In the genomic region with DNA sequence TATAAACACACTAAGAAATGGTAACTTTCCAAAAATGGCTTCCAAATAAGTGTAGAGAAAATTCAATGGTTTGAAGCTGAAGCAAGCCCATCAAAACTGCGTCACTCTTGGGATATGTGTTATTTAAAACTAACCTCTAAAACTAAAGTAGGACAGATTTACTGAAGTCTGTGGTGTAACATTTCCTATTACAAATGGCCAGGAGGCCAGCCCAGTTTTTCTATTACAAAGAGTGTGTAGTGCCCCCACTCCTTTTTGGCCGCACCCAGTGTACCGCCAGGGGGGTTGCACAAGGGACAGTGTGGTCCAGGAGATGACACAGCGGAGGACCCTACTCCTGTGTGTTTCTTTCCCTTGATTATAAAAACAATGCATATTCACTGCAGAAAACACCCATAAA, we compare ENCODE assay signal across 20 cellular contexts. TPM values are rescaled to one million over a fixed set of nuclear protein-coding genes. Genes with fewer than 3 reads are reported as not detected.
DNase-seq lines count a peak whose midpoint lies in the region; ATAC-seq and TF ChIP-seq lines count a peak whose summit lies in the region.
"Had no signal": no experiment of that assay in that cellular context is flagged by ENCODE, and none has a peak within 500 bp of the region (broad histone marks: within the 10 kb centered on the region; RNA-seq: fewer than 3 reads in every experiment).

No MANE protein-coding gene starts in this region.

- no peak for ATAC-seq in natural killer cell treated with Interleukin-12 subunit alpha and Interleukin-12 subunit beta and Interleukin-15 and Interleukin-18, amount 100 ng/mL, for 72 hours
- ATAC-seq in left lobe of liver: no peak
- ATAC-seq: activated CD4-positive, alpha-beta T cell treated with anti-CD3 and anti-CD28 coated beads for 36 hours; GM23338 had no signal

- H3K27me3 Mint-ChIP-seq in CD14-positive monocyte (ENCODE audit: low read depth in 3 of 3) (no peaks in the 10 kb centered on the region), HFFc6 (ENCODE audit: insufficient read depth) (no peaks in the 10 kb centered on the region)
- no peaks in the 10 kb centered on the region for H3K27me3 Mint-ChIP-seq in natural killer cell treated with Interleukin-12 subunit alpha and Interleukin-12 subunit beta and Interleukin-15 and Interleukin-18, amount 100 ng/mL, for 72 hours
- H3K27me3 Mint-ChIP-seq in activated CD4-positive, alpha-beta memory T cell treated with anti-CD3 and anti-CD28 coated beads for 36 hours: no peaks in the 10 kb centered on the region
- H3K27me3 Mint-ChIP-seq: activated CD4-positive, alpha-beta T cell treated with anti-CD3 and anti-CD28 coated beads for 36 hours; activated naive CD4-positive, alpha-beta T cell treated with anti-CD3 and anti-CD28 coated beads, Interleukin-2, amount 50 U/mL, for 24 hours had no signal

- H3K36me3 Mint-ChIP-seq in CD14-positive monocyte (peaks cover 2 to 13% of the 10 kb centered on the region in 2 donors), HFFc6 (ENCODE audit: low read depth) (peaks cover 32% of the 10 kb centered on the region)
- no peaks in the 10 kb centered on the region for H3K36me3 Mint-ChIP-seq in natural killer cell treated with Interleukin-12 subunit alpha and Interleukin-12 subunit beta and Interleukin-15 and Interleukin-18, amount 100 ng/mL, for 72 hours
- H3K36me3 Mint-ChIP-seq in activated CD4-positive, alpha-beta memory T cell treated with anti-CD3 and anti-CD28 coated beads for 36 hours: peaks cover 24% of the 10 kb centered on the region

- H3K9me3 Mint-ChIP-seq in CD14-positive monocyte: peaks cover 0 to 5% (median 3%) of the 10 kb centered on the region in 7 donors
- H3K9me3 Mint-ChIP-seq in natural killer cell treated with Interleukin-12 subunit alpha and Interleukin-12 subunit beta and Interleukin-15 and Interleukin-18, amount 100 ng/mL, for 72 hours: no peaks in the 10 kb centered on the region
- H3K9me3 Mint-ChIP-seq in HFFc6: no peaks in the 10 kb centered on the region
- peaks cover 6% of the 10 kb centered on the region for H3K9me3 Mint-ChIP-seq in activated CD4-positive, alpha-beta memory T cell treated with anti-CD3 and anti-CD28 coated beads for 36 hours
- H3K9me3 Mint-ChIP-seq: activated naive CD4-positive, alpha-beta T cell treated with anti-CD3 and anti-CD28 coated beads, Interleukin-2, amount 50 U/mL, for 24 hours; GM23338 had no signal

- H3K27ac ChIP-seq in rectal smooth muscle tissue (ENCODE audit: low read depth, low read length): peak overlapping the region; percentile 51
- H3K27ac ChIP-seq: ovary had no signal

- CTCF ChIA-PET in activated CD4-positive, alpha-beta memory T cell treated with anti-CD3 and anti-CD28 coated beads for 36 hours (lab: Charles Lee): no interaction called here

- no peak overlapping the region for H3K9ac ChIP-seq in rectal smooth muscle tissue (ENCODE audit: low read length)

- H3K27me3 ChIP-seq in rectal smooth muscle tissue (ENCODE audit: control insufficient read depth, insufficient read depth, low read length): no peaks in the 10 kb centered on the region
- H3K27me3 ChIP-seq: ovary had no signal

- intact Hi-C loops in CD14-positive monocyte (cut with micrococcal nuclease): loop anchor here in 1 of 2 donors (5.0 kb wide), 2 partner anchors 33 to 37 kb away; no protein-coding TSS in a partner anchor
- intact Hi-C loops in activated CD4-positive, alpha-beta memory T cell treated with anti-CD3 and anti-CD28 coated beads for 36 hours (cut with micrococcal nuclease): no loop called here

- H3K4me1 Mint-ChIP-seq in CD14-positive monocyte: peaks cover 88% of the 10 kb centered on the region
- peaks cover 8 to 9% of the 10 kb centered on the region in 2 donors for H3K4me1 Mint-ChIP-seq in natural killer cell treated with Interleukin-12 subunit alpha and Interleukin-12 subunit beta and Interleukin-15 and Interleukin-18, amount 100 ng/mL, for 72 hours (ENCODE audit: low read depth in 2 of 2)
- peaks cover 32% of the 10 kb centered on the region for H3K4me1 Mint-ChIP-seq in HFFc6 (ENCODE audit: low read depth)
- peaks cover 10% of the 10 kb centered on the region for H3K4me1 Mint-ChIP-seq in activated CD4-positive, alpha-beta memory T cell treated with anti-CD3 and anti-CD28 coated beads for 36 hours (ENCODE audit: low read depth)
- H3K4me1 Mint-ChIP-seq: GM23338 had no signal

- H3K4me3 ChIP-seq in rectal smooth muscle tissue (ENCODE audit: low read length): no peak overlapping the region
- H3K4me3 ChIP-seq: GM23338, ovary had no signal

- H3K4me3 Mint-ChIP-seq in CD14-positive monocyte: peak overlapping the region in 1 of 2 donors; percentile 71
- no peak overlapping the region for H3K4me3 Mint-ChIP-seq in natural killer cell treated with Interleukin-12 subunit alpha and Interleukin-12 subunit beta and Interleukin-15 and Interleukin-18, amount 100 ng/mL, for 72 hours
- no peak overlapping the region for H3K4me3 Mint-ChIP-seq in HFFc6
- H3K4me3 Mint-ChIP-seq in activated CD4-positive, alpha-beta memory T cell treated with anti-CD3 and anti-CD28 coated beads for 36 hours: no peak overlapping the region
- H3K4me3 Mint-ChIP-seq: activated CD4-positive, alpha-beta T cell treated with anti-CD3 and anti-CD28 coated beads for 36 hours; activated naive CD4-positive, alpha-beta T cell treated with anti-CD3 and anti-CD28 coated beads, Interleukin-2, amount 50 U/mL, for 24 hours; GM23338 had no signal

- DNase-seq in CD14-positive monocyte (ENCODE audit: low spot score): peak; percentile 89
- DNase-seq in NOMO-1 treated with DMSO at 0.1 percent for 48 hours (lab: John Stamatoyannopoulos, UW; ENCODE audit: unreplicated experiment): peak; percentile 86
- DNase-seq in ecto neural progenitor cell (ENCODE audit: low spot score): peak; percentile 15
- DNase-seq in natural killer cell treated with Interleukin-12 subunit alpha and Interleukin-12 subunit beta and Interleukin-15 and Interleukin-18, amount 100 ng/mL, for 72 hours (ENCODE audit: low spot score): no peak
- no peak for DNase-seq in HFFc6
- no peak for DNase-seq in left lobe of liver (ENCODE audit: low spot score)
- DNase-seq in activated CD4-positive, alpha-beta memory T cell treated with anti-CD3 and anti-CD28 coated beads for 36 hours: no peak
- DNase-seq: activated CD4-positive, alpha-beta T cell treated with anti-CD3 and anti-CD28 coated beads for 36 hours; aorta; caudate nucleus; effector CD4-positive, alpha-beta T cell; erythroblast; NCI-H1694; NCI-H69; ovary; Right ventricle myocardium superior; T-helper 1 cell had no signal

- POLR2A ChIA-PET in activated CD4-positive, alpha-beta memory T cell treated with anti-CD3 and anti-CD28 coated beads for 36 hours (lab: Charles Lee): no interaction called here

- TF ChIP-seq CTCF in CD14-positive monocyte (IDR thresholded peaks at IDR 0.05) (no peak), HFFc6 (IDR thresholded peaks at IDR 0.05) (no peak)

- H3K36me3 ChIP-seq in rectal smooth muscle tissue (ENCODE audit: control insufficient read depth, insufficient read depth, low read length): peaks cover 4% of the 10 kb centered on the region
- H3K36me3 ChIP-seq: ovary had no signal

- peak overlapping the region; percentile 92 to 97 (median 96) for H3K27ac Mint-ChIP-seq in CD14-positive monocyte
- no peak overlapping the region for H3K27ac Mint-ChIP-seq in natural killer cell treated with Interleukin-12 subunit alpha and Interleukin-12 subunit beta and Interleukin-15 and Interleukin-18, amount 100 ng/mL, for 72 hours
- no peak overlapping the region for H3K27ac Mint-ChIP-seq in HFFc6
- no peak overlapping the region for H3K27ac Mint-ChIP-seq in activated CD4-positive, alpha-beta memory T cell treated with anti-CD3 and anti-CD28 coated beads for 36 hours
- H3K27ac Mint-ChIP-seq: activated CD4-positive, alpha-beta T cell treated with anti-CD3 and anti-CD28 coated beads for 36 hours; activated naive CD4-positive, alpha-beta T cell treated with anti-CD3 and anti-CD28 coated beads, Interleukin-2, amount 50 U/mL, for 24 hours; GM23338 had no signal

- H3K4me1 ChIP-seq in rectal smooth muscle tissue (ENCODE audit: control insufficient read depth, insufficient read depth, low read length): peaks cover 3% of the 10 kb centered on the region

RNA-seq across cellular contexts. Expression of gene ERN1, which starts 50.7 kb away (rescaled TPM):
- polyA plus RNA-seq in CD14-positive monocyte: 10 to 100 TPM; 11.0 to 13.7 TPM
- total RNA-seq in natural killer cell treated with Interleukin-12 subunit alpha and Interleukin-12 subunit beta and Interleukin-15 and Interleukin-18, amount 100 ng/mL, for 72 hours: 100 to 1,000 TPM; 131 TPM
- 10 to 100 TPM in 2 of 6 experiments, 1 to 10 TPM in 4; 6.8 to 12.8 (median 7.9) TPM for total RNA-seq in HFFc6 (2021; fragmentation: NEBNext Ultra II Directional; extraction: Animal tissue kit (Norgen Biotek cat#: 25700))
- total RNA-seq in left lobe of liver: 30.9 TPM
- 10 to 100 TPM; 45.3 to 47.7 TPM for total RNA-seq in activated CD4-positive, alpha-beta memory T cell treated with anti-CD3 and anti-CD28 coated beads for 36 hours

Comparison
In these comparisons a context has a peak if more than half of its experiments do, and no peak if none do; other contexts are left out.
1. DNase-seq: peak in CD14-positive monocyte (single experiment), NOMO-1 treated with DMSO at 0.1 percent for 48 hours (single experiment) and ecto neural progenitor cell (single experiment); none in natural killer cell treated with Interleukin-12 subunit alpha and Interleukin-12 subunit beta and Interleukin-15 and Interleukin-18, amount 100 ng/mL, for 72 hours (single experiment), HFFc6 (single experiment), left lobe of liver (single experiment) and activated CD4-positive, alpha-beta memory T cell treated with anti-CD3 and anti-CD28 coated beads for 36 hours (single experiment).
2. H3K27ac Mint-ChIP-seq: peak in CD14-positive monocyte (7 of 7); none in natural killer cell treated with Interleukin-12 subunit alpha and Interleukin-12 subunit beta and Interleukin-15 and Interleukin-18, amount 100 ng/mL, for 72 hours (0 of 2), HFFc6 (single experiment) and activated CD4-positive, alpha-beta memory T cell treated with anti-CD3 and anti-CD28 coated beads for 36 hours (single experiment).